Comparison of ENCODE assay signal across 19 cellular contexts in the genomic region with DNA sequence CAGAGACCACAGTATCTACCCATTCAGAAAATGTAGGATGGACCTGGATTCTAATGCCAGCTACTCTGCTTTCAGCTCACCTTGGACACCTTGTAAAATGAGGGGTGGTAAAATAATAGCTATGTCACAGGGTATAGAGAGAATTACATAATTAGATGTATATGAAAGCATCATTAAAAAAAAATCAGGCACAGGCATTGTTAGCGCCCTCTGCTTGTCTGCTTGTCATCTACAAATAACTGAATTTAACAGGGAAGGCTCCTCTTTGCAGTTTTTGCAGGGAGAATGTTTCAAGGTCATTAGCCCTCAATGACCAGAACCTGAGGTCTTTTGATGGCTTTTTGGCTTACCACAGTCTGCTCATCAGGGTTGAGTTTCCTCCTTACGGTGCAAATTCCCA. TPM values are rescaled to one million over a fixed set of nuclear protein-coding genes. Genes with fewer than 3 reads are reported as not detected.
DNase-seq lines count a peak whose midpoint lies in the region; ATAC-seq, FAIRE-seq and TF ChIP-seq lines count a peak whose summit lies in the region.
"Had no signal": no experiment of that assay in that cellular context is flagged by ENCODE, and none has a peak within 500 bp of the region (broad histone marks: within the 10 kb centered on the region; RNA-seq: fewer than 3 reads in every experiment).

No MANE protein-coding gene starts in this region.

- POLR2A ChIA-PET in A549 (lab: Yijun Ruan, JAX): no interaction called here
- POLR2A ChIA-PET in PC-9 (lab: Charles Lee; ENCODE audit: unreplicated experiment): no interaction called here

- H3F3A ChIP-seq in PC-9 (ENCODE audit: insufficient read depth, low read depth): no peaks in the 10 kb centered on the region

- no peak overlapping the region for H3K27ac ChIP-seq in A549
- no peak overlapping the region for H3K27ac ChIP-seq in PC-9
- H3K27ac ChIP-seq in endodermal cell (ENCODE audit: low read depth, low read length): no peak overlapping the region
- H3K27ac ChIP-seq in small intestine (ENCODE audit: low read depth in 1 of 2, low read length in 1 of 2): no peak overlapping the region
- H3K27ac ChIP-seq: lower lobe of right lung, right atrium auricular region, thyroid gland had no signal

- no peaks in the 10 kb centered on the region for H3K9me3 Mint-ChIP-seq in endodermal cell
- H3K9me3 Mint-ChIP-seq: activated B cell treated with CpG ODN at 0.5 μM for 24 hours, brain had no signal

- H3K4me3 ChIP-seq in A549 (no peak overlapping the region), PC-9 (no peak overlapping the region), endodermal cell (ENCODE audit: low read length) (no peak overlapping the region), small intestine (ENCODE audit: low read depth in 1 of 2, low read length in 2 of 2) (no peak overlapping the region)
- H3K4me3 ChIP-seq: lower lobe of right lung, right atrium auricular region, thyroid gland had no signal

- intact Hi-C loops in PC-9 (cut with micrococcal nuclease; ENCODE audit: unreplicated experiment): no loop called here

- H3K27ac Mint-ChIP-seq in endodermal cell: no peak overlapping the region

- H3K9me3 ChIP-seq in A549 (no peaks in the 10 kb centered on the region), PC-9 (ENCODE audit: insufficient read depth, low read depth) (no peaks in the 10 kb centered on the region), endodermal cell (ENCODE audit: control insufficient read depth, low read length) (no peaks in the 10 kb centered on the region), small intestine (ENCODE audit: control insufficient read depth, low read depth) (no peaks in the 10 kb centered on the region)
- H3K9me3 ChIP-seq: lower lobe of right lung, right atrium auricular region, thyroid gland had no signal

- ATAC-seq in A549 (peak in 1 of 2 experiments; percentile 23; a peak in 1 of 6 replicates), HG03521 (IDR thresholded peaks at IDR 0.05; ENCODE audit: unreplicated experiment) (no peak)
- ATAC-seq: lower lobe of right lung had no signal

- H3K4me2 ChIP-seq in A549 (no peak overlapping the region), PC-9 (no peak overlapping the region)

- no peak overlapping the region for H2AFZ ChIP-seq in PC-9

- TF ChIP-seq CTCF in A549 (IDR thresholded peaks at IDR 0.05): peak; percentile 34
- peak; percentile 22 for TF ChIP-seq CTCF in GM13977 (IDR thresholded peaks at IDR 0.05; ENCODE audit: extremely low read depth, insufficient read depth, missing control alignments)
- TF ChIP-seq CTCF in PC-9 (conservative IDR thresholded peaks at IDR 0.05): peak; percentile 28; the same call in 1 of the 2 replicates
- TF ChIP-seq CTCF in endodermal cell (conservative IDR thresholded peaks at IDR 0.05): peak; percentile 65

- no peak for TF ChIP-seq POLR2A in A549 (IDR thresholded peaks at IDR 0.05; ENCODE audit: low read length)

- H3K4me1 ChIP-seq in A549 (no peaks in the 10 kb centered on the region), PC-9 (replicated peaks; ENCODE audit: insufficient read depth) (no peaks in the 10 kb centered on the region), endodermal cell (ENCODE audit: control insufficient read depth, insufficient read depth, low read length) (peaks cover 5% of the 10 kb centered on the region), small intestine (ENCODE audit: control insufficient read depth in 2 of 2, insufficient read depth in 1 of 2, low read depth in 1 of 2, low read length in 1 of 2) (no peaks in the 10 kb centered on the region)
- H3K4me1 ChIP-seq: lower lobe of right lung, right atrium auricular region had no signal

- H3K36me3 ChIP-seq in PC-9 (ENCODE audit: low read depth) (peaks cover 22% of the 10 kb centered on the region), endodermal cell (ENCODE audit: control insufficient read depth, insufficient read depth, low read length) (peaks cover 77% of the 10 kb centered on the region), small intestine (ENCODE audit: control insufficient read depth in 2 of 2, insufficient read depth in 2 of 2, low read length in 2 of 2) (peaks cover 0 to 12% of the 10 kb centered on the region in 2 donors)

- peaks cover 78% of the 10 kb centered on the region for H3K36me3 Mint-ChIP-seq in endodermal cell (ENCODE audit: low read depth)

- H3K4me1 Mint-ChIP-seq in endodermal cell: peaks cover 14% of the 10 kb centered on the region
- H3K4me1 Mint-ChIP-seq: brain had no signal

- WGBS in A549 (ENCODE audit: missing lambda C conversion rate): 57% methylated on average over 2 of the region's 2 CpGs
- WGBS in endodermal cell (ENCODE audit: insufficient coverage in 1 of 2, insufficient read length in 1 of 2), 2 experiments: 78 to 91% methylated on average over 1 to 2 of the region's 2 CpGs
- WGBS in small intestine, 3 donors: 90 to 93% (median 91%) methylated on average over 2 of the region's 2 CpGs

- in situ Hi-C loops in GM13977 (cut with MboI; ENCODE audit: low pct_unique_long_range_greater_than_20kb, low sequenced_read_pairs, unreplicated experiment): no loop called here

- H3K27me3 Mint-ChIP-seq in endodermal cell (ENCODE audit: insufficient read depth): no peaks in the 10 kb centered on the region
- H3K27me3 Mint-ChIP-seq: activated B cell treated with CpG ODN at 0.5 μM for 24 hours, brain had no signal

- TF ChIP-seq RAD21 in A549 (conservative IDR thresholded peaks at IDR 0.05 in 1 of 2, IDR thresholded peaks at IDR 0.05 in 1 of 2): no peak

- no peak for TF ChIP-seq EP300 in A549 (IDR thresholded peaks at IDR 0.05)

- no peaks in the 10 kb centered on the region for H3K79me2 ChIP-seq in PC-9 (ENCODE audit: low read depth)

- H3K9me2 ChIP-seq in PC-9 (ENCODE audit: insufficient read depth): no peaks in the 10 kb centered on the region

- CTCF ChIA-PET in A549 (lab: Yijun Ruan, JAX) (interaction anchor here (1.1 to 6.7 kb wide), 6 partner anchors 8 to 263 kb away, joined by 3 to 54 read pairs (median 28); partner anchors contain the start of gene CRB2), PC-9 (lab: Charles Lee) (no interaction called here)

- no TSS peak for BruUV-seq in PC-9 (replicated peaks; lab: Mats Ljungman, UMichigan)

- no peak for FAIRE-seq in A549 (lab: Jason Lieb, UNC)
- no peak for FAIRE-seq in small intestine (lab: Jason Lieb, UNC)

- DNase-seq in A549 (ENCODE audit: low read depth in 1 of 2, low spot score in 1 of 2): no peak
- DNase-seq in GM13977 (ENCODE audit: low spot score): no peak
- DNase-seq in PC-9: no peak
- no peak for DNase-seq in endodermal cell
- no peak for DNase-seq in OCI-M1 (lab: John Stamatoyannopoulos, UW)
- DNase-seq in small intestine: no peak
- DNase-seq in stimulated activated CD4-positive, alpha-beta T cell treated with anti-CD3 and anti-CD28 coated beads, Interleukin-2, amount 100 ng/mL, for 48 hours: no peak
- DNase-seq: ACHN; activated B cell treated with CpG ODN at 0.5 μM for 24 hours; activated naive CD4-positive, alpha-beta T cell; foreskin melanocyte; lower lobe of right lung; NCI-H1417 treated with DMSO at 0.1 percent for 48 hours; NCI-H226; stimulated activated CD8-positive, alpha-beta memory T cell treated with anti-CD3 and anti-CD28 coated beads, Interleukin-4, amount 100 ng/mL, for 48 hours; thyroid gland had no signal

- no peak overlapping the region for H3K4me3 Mint-ChIP-seq in endodermal cell
- H3K4me3 Mint-ChIP-seq: brain had no signal

- H3K27me3 ChIP-seq in PC-9 (ENCODE audit: insufficient read depth, low read depth): no peaks in the 10 kb centered on the region
- H3K27me3 ChIP-seq in endodermal cell (ENCODE audit: control insufficient read depth, insufficient read depth, low read length, poor library complexity, severe bottlenecking): no peaks in the 10 kb centered on the region
- no peaks in the 10 kb centered on the region for H3K27me3 ChIP-seq in small intestine (ENCODE audit: control insufficient read depth in 2 of 2, insufficient read depth in 2 of 2, low read length in 2 of 2)
- H3K27me3 ChIP-seq: right atrium auricular region, thyroid gland had no signal

- no peak overlapping the region for H3K9ac ChIP-seq in endodermal cell (ENCODE audit: extremely low read depth, low read length, poor library complexity, severe bottlenecking)

- no peaks in the 10 kb centered on the region; the same call in 1 of the 2 replicates for H4K20me1 ChIP-seq in PC-9 (ENCODE audit: insufficient read depth)

TF ChIP-seq in A549, 52 proteins besides CTCF, POLR2A, EP300 and RAD21 (continues in another document):
- TF ChIP-seq, protein P1, sequence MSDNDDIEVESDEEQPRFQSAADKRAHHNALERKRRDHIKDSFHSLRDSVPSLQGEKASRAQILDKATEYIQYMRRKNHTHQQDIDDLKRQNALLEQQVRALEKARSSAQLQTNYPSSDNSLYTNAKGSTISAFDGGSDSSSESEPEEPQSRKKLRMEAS (IDR thresholded peaks at IDR 0.05): no peak
- TF ChIP-seq FOSL2 (IDR thresholded peaks at IDR 0.05): no peak
- no peak for TF ChIP-seq FOSL2 (CRISPR knock-in tag; IDR thresholded peaks at IDR 0.05)
- TF ChIP-seq EHMT2 (IDR thresholded peaks at IDR 0.05; ENCODE audit: low read depth): no peak
- TF ChIP-seq, protein P2, sequence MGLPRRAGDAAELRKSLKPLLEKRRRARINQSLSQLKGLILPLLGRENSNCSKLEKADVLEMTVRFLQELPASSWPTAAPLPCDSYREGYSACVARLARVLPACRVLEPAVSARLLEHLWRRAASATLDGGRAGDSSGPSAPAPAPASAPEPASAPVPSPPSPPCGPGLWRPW (IDR thresholded peaks at IDR 0.05): no peak
- no peak for TF ChIP-seq HOXB13 (CRISPR knock-in tag; IDR thresholded peaks at IDR 0.05; ENCODE audit: low read depth)
- no peak for TF ChIP-seq ESRRA (IDR thresholded peaks at IDR 0.05; ENCODE audit: borderline replicate concordance, low read length)
- no peak for TF ChIP-seq RCOR1 (IDR thresholded peaks at IDR 0.05; ENCODE audit: low read depth, low read length)
- TF ChIP-seq, protein P3, sequence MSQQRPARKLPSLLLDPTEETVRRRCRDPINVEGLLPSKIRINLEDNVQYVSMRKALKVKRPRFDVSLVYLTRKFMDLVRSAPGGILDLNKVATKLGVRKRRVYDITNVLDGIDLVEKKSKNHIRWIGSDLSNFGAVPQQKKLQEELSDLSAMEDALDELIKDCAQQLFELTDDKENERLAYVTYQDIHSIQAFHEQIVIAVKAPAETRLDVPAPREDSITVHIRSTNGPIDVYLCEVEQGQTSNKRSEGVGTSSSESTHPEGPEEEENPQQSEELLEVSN (IDR thresholded peaks at IDR 0.05; ENCODE audit: borderline replicate concordance, low read depth): no peak
- TF ChIP-seq NR3C1 (IDR thresholded peaks at IDR 0.05): no peak
- TF ChIP-seq HDAC2 (IDR thresholded peaks at IDR 0.05): no peak

RNA-seq across cellular contexts. Expression of gene GPR21, which starts 58.0 kb away (rescaled TPM):
- polyA plus RNA-seq in A549 (2011; rRNA removed) (0.13 and 0.38 TPM in 2 replicates), A549 (2017; fragmentation: RNase III; extraction: RNeasy Plus Mini Kit Qiagen cat#74134 plus additional on column Dnase treatment) (not detected in 3 replicates), small intestine (under 1 TPM in 1 of 3 donors, not detected in 2; 0.15 TPM)
- not detected in 2 replicates for polyA plus RNA-seq in A549 (2012; cell fraction: cytosol; rRNA removed)
- polyA plus RNA-seq in A549 (2012; cell fraction: nucleus; rRNA removed): 0.20 and 0.34 TPM in 2 replicates
- polyA minus RNA-seq in A549 (2011; rRNA and poly(A)+ RNA removed): 7.3 and 10.2 TPM in 2 replicates
- total RNA-seq in PC-9 (2021) (1.6 and 3.7 TPM in 2 replicates), endodermal cell (1 to 10 TPM; 1.5 to 1.8 TPM)
- not detected for polyA plus RNA-seq in endodermal cell (2013, experiment 1 of 2)
- not detected for polyA plus RNA-seq in endodermal cell (2013, experiment 2 of 2)
